ENCODE assay signal across 1 cellular context in the genomic region with DNA sequence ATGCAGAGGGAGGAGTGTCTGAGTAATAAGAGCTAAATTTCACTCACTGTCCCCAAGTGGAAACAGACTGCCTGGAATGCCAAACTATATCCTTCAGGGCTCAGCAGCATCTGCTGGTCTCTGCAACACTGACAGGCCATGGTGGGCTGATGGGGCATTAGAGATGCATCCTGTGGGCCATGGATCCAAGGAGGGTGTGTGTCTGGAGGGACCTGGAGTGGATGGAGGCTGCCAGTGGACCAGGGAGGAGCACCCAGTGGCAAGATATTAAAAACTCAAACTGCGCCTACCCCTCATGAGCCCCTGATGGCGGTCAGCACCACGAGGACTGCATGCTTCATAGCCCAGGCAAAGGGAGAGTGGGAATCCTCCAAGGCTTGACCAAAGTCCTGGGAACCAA.
TF ChIP-seq lines count a peak whose summit lies in the region.

No MANE protein-coding gene starts in this region.

TF ChIP-seq in HepG2, 621 proteins besides CTCF, POLR2A, EP300 and RAD21:
- no peak for TF ChIP-seq RBFOX2 (IDR thresholded peaks at IDR 0.05; ENCODE audit: low read depth, low read length)
- TF ChIP-seq, protein P1, sequence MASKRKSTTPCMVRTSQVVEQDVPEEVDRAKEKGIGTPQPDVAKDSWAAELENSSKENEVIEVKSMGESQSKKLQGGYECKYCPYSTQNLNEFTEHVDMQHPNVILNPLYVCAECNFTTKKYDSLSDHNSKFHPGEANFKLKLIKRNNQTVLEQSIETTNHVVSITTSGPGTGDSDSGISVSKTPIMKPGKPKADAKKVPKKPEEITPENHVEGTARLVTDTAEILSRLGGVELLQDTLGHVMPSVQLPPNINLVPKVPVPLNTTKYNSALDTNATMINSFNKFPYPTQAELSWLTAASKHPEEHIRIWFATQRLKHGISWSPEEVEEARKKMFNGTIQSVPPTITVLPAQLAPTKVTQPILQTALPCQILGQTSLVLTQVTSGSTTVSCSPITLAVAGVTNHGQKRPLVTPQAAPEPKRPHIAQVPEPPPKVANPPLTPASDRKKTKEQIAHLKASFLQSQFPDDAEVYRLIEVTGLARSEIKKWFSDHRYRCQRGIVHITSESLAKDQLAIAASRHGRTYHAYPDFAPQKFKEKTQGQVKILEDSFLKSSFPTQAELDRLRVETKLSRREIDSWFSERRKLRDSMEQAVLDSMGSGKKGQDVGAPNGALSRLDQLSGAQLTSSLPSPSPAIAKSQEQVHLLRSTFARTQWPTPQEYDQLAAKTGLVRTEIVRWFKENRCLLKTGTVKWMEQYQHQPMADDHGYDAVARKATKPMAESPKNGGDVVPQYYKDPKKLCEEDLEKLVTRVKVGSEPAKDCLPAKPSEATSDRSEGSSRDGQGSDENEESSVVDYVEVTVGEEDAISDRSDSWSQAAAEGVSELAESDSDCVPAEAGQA (IDR thresholded peaks at IDR 0.05; ENCODE audit: low read depth): no peak
- TF ChIP-seq, protein P1 (CRISPR knock-in tag; IDR thresholded peaks at IDR 0.05; ENCODE audit: borderline replicate concordance): no peak
- no peak for TF ChIP-seq ZNF75D (CRISPR knock-in tag; IDR thresholded peaks at IDR 0.05; ENCODE audit: borderline replicate concordance)
- TF ChIP-seq CBX5 (CRISPR knock-in tag; IDR thresholded peaks at IDR 0.05; ENCODE audit: borderline replicate concordance): no peak
- TF ChIP-seq HDAC1 (CRISPR knock-in tag; IDR thresholded peaks at IDR 0.05): no peak
